ENCODE assay signal across 28 cellular contexts in the genomic region with DNA sequence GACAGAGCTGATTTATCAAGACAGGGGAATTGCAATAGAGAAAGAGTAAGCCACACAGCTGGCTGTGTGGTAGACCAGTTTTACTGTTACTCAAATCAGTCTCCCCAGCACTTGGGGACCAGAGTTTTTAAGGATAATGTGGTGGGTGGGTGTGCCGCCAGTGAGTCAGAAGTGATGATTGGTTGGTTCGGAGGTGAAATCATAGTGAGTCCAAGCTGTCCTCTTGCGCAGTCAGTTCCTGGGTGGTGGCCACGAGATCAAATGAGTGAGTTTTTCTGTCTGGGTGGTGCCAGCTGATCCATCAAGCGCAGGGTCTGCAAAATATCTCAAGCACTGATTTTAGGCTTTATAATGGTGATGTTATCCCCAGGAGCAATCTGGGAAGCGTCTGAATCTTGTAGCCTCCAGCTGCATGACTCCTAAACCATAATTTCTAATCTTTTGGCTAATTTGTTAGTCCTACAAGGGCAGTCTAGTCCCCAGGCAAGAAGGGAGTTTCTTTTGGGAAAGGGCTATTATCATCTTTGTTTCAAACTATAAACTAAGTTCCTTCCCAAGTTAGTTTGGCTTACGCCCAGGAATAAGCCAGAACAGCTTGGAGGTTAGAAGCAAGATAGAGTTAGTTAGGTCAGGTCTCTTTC. TPM values are rescaled to one million over a fixed set of nuclear protein-coding genes. Genes with fewer than 3 reads are reported as not detected.
"Had no signal": no experiment of that assay in that cellular context is flagged by ENCODE, and none has a peak within 500 bp of the region (broad histone marks: within the 10 kb centered on the region; RNA-seq: fewer than 3 reads in every experiment).

No MANE protein-coding gene starts in this region.

- H3K27me3 Mint-ChIP-seq: activated B cell treated with CpG ODN at 0.5 μM for 24 hours; activated naive CD4-positive, alpha-beta T cell treated with anti-CD3 and anti-CD28 coated beads, Interleukin-2, amount 10 ng/mL, durations not matched to agents 7 days and 5 days; naive B cell; stimulated activated naive CD8-positive, alpha-beta T cell treated with anti-CD3 and anti-CD28 coated beads, Interleukin-15, Interleukin-2, amounts not matched to agents 100 ng/mL and 50 ng/mL, for 24 hours; T-cell had no signal

- H3K9me3 ChIP-seq: transverse colon, vagina had no signal

- H3K36me3 Mint-ChIP-seq: activated naive CD4-positive, alpha-beta T cell treated with anti-CD3 and anti-CD28 coated beads, Interleukin-2, amount 10 ng/mL, durations not matched to agents 7 days and 5 days; T-cell had no signal

- H3K4me3 Mint-ChIP-seq: activated B cell treated with CpG ODN at 0.5 μM for 24 hours; activated CD8-positive, alpha-beta T cell treated with anti-CD3 and anti-CD28 coated beads, Interleukin-2, amount 10 ng/mL, durations not matched to agents 7 days and 5 days; activated naive CD4-positive, alpha-beta T cell treated with anti-CD3 and anti-CD28 coated beads, Interleukin-2, amount 10 ng/mL, durations not matched to agents 7 days and 5 days; activated T-cell treated with anti-CD3 and anti-CD28 coated beads, Interleukin-2, amount 50 U/mL, for 4 hours; naive B cell; neural crest cell; stimulated activated naive CD8-positive, alpha-beta T cell treated with anti-CD3 and anti-CD28 coated beads, Interleukin-15, Interleukin-2, amounts not matched to agents 100 ng/mL and 50 ng/mL, for 24 hours; T-cell had no signal

- H3K4me3 ChIP-seq: coronary artery, left lung, mucosa of descending colon, skin epidermis, transverse colon, vagina had no signal

- H3K27ac Mint-ChIP-seq: activated B cell treated with CpG ODN at 0.5 μM for 24 hours; activated CD8-positive, alpha-beta T cell treated with anti-CD3 and anti-CD28 coated beads, Interleukin-2, amount 10 ng/mL, durations not matched to agents 7 days and 5 days; activated naive CD4-positive, alpha-beta T cell treated with anti-CD3 and anti-CD28 coated beads, Interleukin-2, amount 10 ng/mL, durations not matched to agents 7 days and 5 days; naive B cell; stimulated activated naive CD8-positive, alpha-beta T cell treated with anti-CD3 and anti-CD28 coated beads, Interleukin-15, Interleukin-2, amounts not matched to agents 100 ng/mL and 50 ng/mL, for 24 hours; T-cell had no signal

- ATAC-seq: activated CD8-positive, alpha-beta T cell treated with anti-CD3 and anti-CD28 coated beads, Interleukin-2, amount 10 ng/mL, durations not matched to agents 7 days and 5 days; activated T-cell treated with anti-CD3 and anti-CD28 coated beads, Interleukin-2, amount 50 U/mL, for 4 hours; left lung; mucosa of descending colon; T-cell had no signal

- H3K27me3 ChIP-seq: brain microvascular endothelial cell, left lung, transverse colon, vagina had no signal

- H3K27ac ChIP-seq: brain microvascular endothelial cell, left lung, skin epidermis, transverse colon, vagina had no signal

- H3K36me3 ChIP-seq: brain microvascular endothelial cell, left lung, transverse colon, vagina had no signal

- DNase-seq: activated B cell treated with CpG ODN at 0.5 μM for 24 hours; activated CD4-positive, alpha-beta T cell treated with anti-CD3 and anti-CD28 coated beads for 48 hours; activated CD8-positive, alpha-beta T cell treated with anti-CD3 and anti-CD28 coated beads, Interleukin-2, amount 10 ng/mL, durations not matched to agents 7 days and 5 days; activated effector memory CD4-positive, alpha-beta T cell treated with Interleukin-2 at 50 U/mL for 16 hours; activated naive CD4-positive, alpha-beta T cell treated with anti-CD3 and anti-CD28 coated beads, Interleukin-2, amount 10 ng/mL, durations not matched to agents 7 days and 5 days; activated T-cell treated with anti-CD3 and anti-CD28 coated beads, Interleukin-2, amount 50 U/mL, for 4 hours; aorta; brain microvascular endothelial cell; foreskin fibroblast; hypothalamus; left lung; mucosa of descending colon; naive B cell; retina; stimulated activated CD4-positive, alpha-beta T cell treated with anti-CD3 and anti-CD28 coated beads, Interleukin-15, amount 100 ng/mL, for 24 hours; stimulated activated CD4-positive, alpha-beta T cell treated with anti-CD3 and anti-CD28 coated beads, Interleukin-2, amount 100 ng/mL, for 48 hours; T-cell; transverse colon had no signal

- H3K9me3 Mint-ChIP-seq: activated T-cell treated with anti-CD3 and anti-CD28 coated beads, Interleukin-2, amount 50 U/mL, for 4 hours had no signal

- H3K4me1 Mint-ChIP-seq: activated B cell treated with CpG ODN at 0.5 μM for 24 hours; activated naive CD4-positive, alpha-beta T cell treated with anti-CD3 and anti-CD28 coated beads, Interleukin-2, amount 10 ng/mL, durations not matched to agents 7 days and 5 days; naive B cell; neural crest cell had no signal

- H3K4me1 ChIP-seq: left lung, transverse colon, vagina had no signal

RNA-seq across cellular contexts. Expression of a gene that starts 44.0 kb away (rescaled TPM):
- total RNA-seq: activated B cell treated with CpG ODN at 0.5 μM for 24 hours; activated CD8-positive, alpha-beta T cell treated with anti-CD3 and anti-CD28 coated beads, Interleukin-2, amount 10 ng/mL, durations not matched to agents 7 days and 5 days; activated T-cell treated with anti-CD3 and anti-CD28 coated beads, Interleukin-2, amount 50 U/mL, for 4 hours; aorta; glomerular endothelial cell; left lung; mucosa of descending colon; neural crest cell; omental fat pad; posterior vena cava; transverse colon; vagina had no signal
- polyA plus RNA-seq: aorta, esophagus, keratinocyte had no signal
